In the genomic region with DNA sequence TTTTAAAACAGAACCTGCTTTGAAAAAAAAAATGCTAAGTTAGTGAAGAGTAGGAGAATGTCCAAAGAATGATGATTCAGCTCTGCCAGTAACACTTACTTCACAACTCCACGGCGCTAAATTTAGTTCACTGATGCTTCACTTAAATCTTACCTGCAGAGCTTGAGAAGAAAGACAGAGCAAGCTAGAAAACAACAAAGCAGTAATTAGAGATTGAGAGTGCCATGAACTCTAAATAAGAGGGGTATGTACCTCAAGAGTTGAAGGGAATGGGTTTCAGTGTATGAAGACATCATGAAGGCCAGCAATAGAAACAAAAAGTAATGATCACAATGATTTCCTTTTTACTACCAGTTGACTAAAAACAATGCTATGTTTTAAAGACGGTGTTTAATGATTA, we compare ENCODE assay signal across 10 cellular contexts. TPM values are rescaled to one million over a fixed set of nuclear protein-coding genes. Genes with fewer than 3 reads are reported as not detected.
DNase-seq lines count a peak whose midpoint lies in the region; ATAC-seq and TF ChIP-seq lines count a peak whose summit lies in the region.
"Had no signal": no experiment of that assay in that cellular context is flagged by ENCODE, and none has a peak within 500 bp of the region (broad histone marks: within the 10 kb centered on the region; RNA-seq: fewer than 3 reads in every experiment).

No MANE protein-coding gene starts in this region.

- peak overlapping the region; percentile 52 for H3K27ac Mint-ChIP-seq in activated CD4-positive, alpha-beta T cell treated with anti-CD3 and anti-CD28 coated beads, Interleukin-2, amount 10 ng/mL, durations not matched to agents 7 days and 5 days
- H3K27ac Mint-ChIP-seq in activated CD8-positive, alpha-beta T cell treated with anti-CD3 and anti-CD28 coated beads, Interleukin-2, amount 10 ng/mL, durations not matched to agents 7 days and 5 days, result peak overlapping the region; percentile 13

- no peak for TF ChIP-seq POLR2A in esophagus squamous epithelium (IDR thresholded peaks at IDR 0.05)

- intact Hi-C loops in esophagus squamous epithelium (cut with DNase I), result no loop called here

- no peak overlapping the region for H3K4me3 Mint-ChIP-seq in activated CD4-positive, alpha-beta T cell treated with anti-CD3 and anti-CD28 coated beads, Interleukin-2, amount 10 ng/mL, durations not matched to agents 7 days and 5 days
- no peak overlapping the region for H3K4me3 Mint-ChIP-seq in activated CD8-positive, alpha-beta T cell treated with anti-CD3 and anti-CD28 coated beads, Interleukin-2, amount 10 ng/mL, durations not matched to agents 7 days and 5 days

- no peaks in the 10 kb centered on the region for H3K9me3 ChIP-seq in esophagus squamous epithelium

- no peaks in the 10 kb centered on the region for H3K4me1 ChIP-seq in esophagus squamous epithelium

- no peak overlapping the region for H3K27ac ChIP-seq in esophagus squamous epithelium

- H3K4me3 ChIP-seq in esophagus squamous epithelium, result no peak overlapping the region

- H3K4me1 Mint-ChIP-seq in activated CD4-positive, alpha-beta T cell treated with anti-CD3 and anti-CD28 coated beads, Interleukin-2, amount 10 ng/mL, durations not matched to agents 7 days and 5 days, result peaks cover 20% of the 10 kb centered on the region
- H3K4me1 Mint-ChIP-seq in activated CD8-positive, alpha-beta T cell treated with anti-CD3 and anti-CD28 coated beads, Interleukin-2, amount 10 ng/mL, durations not matched to agents 7 days and 5 days (ENCODE audit: low read depth), result peaks cover 16% of the 10 kb centered on the region

- no peak for DNase-seq in activated CD4-positive, alpha-beta T cell treated with anti-CD3 and anti-CD28 coated beads, Interleukin-2, amount 10 ng/mL, durations not matched to agents 7 days and 5 days
- no peak for DNase-seq in activated CD4-positive, alpha-beta T cell treated with anti-CD3 and anti-CD28 coated beads, Interleukin-2, amount 50 U/mL, for 4 hours
- DNase-seq in activated CD8-positive, alpha-beta T cell treated with anti-CD3 and anti-CD28 coated beads, Interleukin-2, amount 10 ng/mL, durations not matched to agents 7 days and 5 days, result no peak
- DNase-seq in renal cortical epithelial cell (ENCODE audit: low read depth) (peak; percentile 64), esophagus squamous epithelium (lab: John Stamatoyannopoulos, UW) (no peak), HEK293T (ENCODE audit: extremely low spot score) (no peak)
- DNase-seq: NCI-H2107; stimulated activated CD4-positive, alpha-beta T cell treated with anti-CD3 and anti-CD28 coated beads, Interleukin-2, amount 100 ng/mL, for 48 hours had no signal

- no peak for TF ChIP-seq CTCF in esophagus squamous epithelium (IDR thresholded peaks at IDR 0.05)

- CTCF ChIA-PET in activated CD4-positive, alpha-beta T cell treated with anti-CD3 and anti-CD28 coated beads, Interleukin-2, amount 10 ng/mL, durations not matched to agents 7 days and 5 days (lab: Charles Lee), result interaction anchor here (0.8 to 2.7 kb wide), 6 partner anchors 10 to 175 kb away, joined by 3 to 9 read pairs (median 4); no protein-coding TSS in a partner anchor
- CTCF ChIA-PET in activated CD8-positive, alpha-beta T cell treated with anti-CD3 and anti-CD28 coated beads, Interleukin-2, amount 10 ng/mL, durations not matched to agents 7 days and 5 days (lab: Charles Lee), result interaction anchor here (1.1 to 2.2 kb wide), 6 partner anchors 9 to 186 kb away, joined by 3 to 8 read pairs (median 5); no protein-coding TSS in a partner anchor
- CTCF ChIA-PET in HEK293T (lab: Yijun Ruan, JAX), result interaction anchor here (1.2 kb wide), 1 partner anchor 11 kb away, joined by 4 read pairs; no protein-coding TSS in a partner anchor

- ATAC-seq in HG02759 (IDR thresholded peaks at IDR 0.05; ENCODE audit: unreplicated experiment), result peak; percentile 62
- ATAC-seq in activated CD8-positive, alpha-beta T cell treated with anti-CD3 and anti-CD28 coated beads, Interleukin-2, amount 10 ng/mL, durations not matched to agents 7 days and 5 days, result no peak
- ATAC-seq in HG03039 (IDR thresholded peaks at IDR 0.05; ENCODE audit: unreplicated experiment), result no peak

- H3K36me3 Mint-ChIP-seq in activated CD4-positive, alpha-beta T cell treated with anti-CD3 and anti-CD28 coated beads, Interleukin-2, amount 10 ng/mL, durations not matched to agents 7 days and 5 days (ENCODE audit: low read depth), result peaks cover 59% of the 10 kb centered on the region
- H3K36me3 Mint-ChIP-seq in activated CD8-positive, alpha-beta T cell treated with anti-CD3 and anti-CD28 coated beads, Interleukin-2, amount 10 ng/mL, durations not matched to agents 7 days and 5 days (ENCODE audit: low read depth), result peaks cover 51% of the 10 kb centered on the region

- no peaks in the 10 kb centered on the region for H3K27me3 ChIP-seq in esophagus squamous epithelium

- peaks cover 0 to 90% (median 0%) of the 10 kb centered on the region in 3 donors for H3K36me3 ChIP-seq in esophagus squamous epithelium

- no peaks in the 10 kb centered on the region for H3K27me3 Mint-ChIP-seq in activated CD4-positive, alpha-beta T cell treated with anti-CD3 and anti-CD28 coated beads, Interleukin-2, amount 10 ng/mL, durations not matched to agents 7 days and 5 days
- no peaks in the 10 kb centered on the region for H3K27me3 Mint-ChIP-seq in activated CD8-positive, alpha-beta T cell treated with anti-CD3 and anti-CD28 coated beads, Interleukin-2, amount 10 ng/mL, durations not matched to agents 7 days and 5 days (ENCODE audit: low read depth)

- WGBS in esophagus squamous epithelium, 2 donors, result 66 to 71% methylated on average over 3 of the region's 3 CpGs

- no peaks in the 10 kb centered on the region for H3K9me3 Mint-ChIP-seq in activated CD4-positive, alpha-beta T cell treated with anti-CD3 and anti-CD28 coated beads, Interleukin-2, amount 10 ng/mL, durations not matched to agents 7 days and 5 days
- no peaks in the 10 kb centered on the region for H3K9me3 Mint-ChIP-seq in activated CD8-positive, alpha-beta T cell treated with anti-CD3 and anti-CD28 coated beads, Interleukin-2, amount 10 ng/mL, durations not matched to agents 7 days and 5 days (ENCODE audit: insufficient read depth)

- POLR2A ChIA-PET in activated CD4-positive, alpha-beta T cell treated with anti-CD3 and anti-CD28 coated beads, Interleukin-2, amount 10 ng/mL, durations not matched to agents 7 days and 5 days (lab: Charles Lee), result no interaction called here
- POLR2A ChIA-PET in activated CD8-positive, alpha-beta T cell treated with anti-CD3 and anti-CD28 coated beads, Interleukin-2, amount 10 ng/mL, durations not matched to agents 7 days and 5 days (lab: Charles Lee), result no interaction called here
- POLR2A ChIA-PET in HEK293T (lab: Yijun Ruan, JAX), result no interaction called here

TF ChIP-seq in HEK293T, 16 proteins besides CTCF, POLR2A, EP300 and RAD21:
- TF ChIP-seq LEF1 (IDR thresholded peaks at IDR 0.05; ENCODE audit: borderline replicate concordance) (no peak), ARNT (IDR thresholded peaks at IDR 0.05) (no peak), ZNF384 (IDR thresholded peaks at IDR 0.05) (no peak), BHLHE40 (IDR thresholded peaks at IDR 0.05; ENCODE audit: borderline replicate concordance) (no peak), FOXA1 (IDR thresholded peaks at IDR 0.05) (no peak), HDGF (IDR thresholded peaks at IDR 0.05; ENCODE audit: borderline replicate concordance) (no peak)

RNA-seq across cellular contexts. Expression of a gene that starts 32.8 kb away (rescaled TPM):
- total RNA-seq in activated CD4-positive, alpha-beta T cell treated with anti-CD3 and anti-CD28 coated beads, Interleukin-2, amount 10 ng/mL, durations not matched to agents 7 days and 5 days, result 100 to 1,000 TPM; 112 to 135 TPM
- 100 to 1,000 TPM; 115 to 116 TPM for total RNA-seq in activated CD8-positive, alpha-beta T cell treated with anti-CD3 and anti-CD28 coated beads, Interleukin-2, amount 10 ng/mL, durations not matched to agents 7 days and 5 days
- total RNA-seq in renal cortical epithelial cell (155 and 167 TPM in 2 replicates), esophagus squamous epithelium (10 to 100 TPM; 31.6 to 69.8 (median 51.9) TPM)
